22 cellular contexts compared by ENCODE assay signal in genomic region chr11:130651266-130651855, GRCh38.
DNase-seq lines count a peak whose midpoint lies in the region; ATAC-seq, FAIRE-seq and TF ChIP-seq lines count a peak whose summit lies in the region.
"Had no signal": no experiment of that assay in that cellular context is flagged by ENCODE, and none has a peak within 500 bp of the region (broad histone marks: within the 10 kb centered on the region; RNA-seq: fewer than 3 reads in every experiment).

No MANE protein-coding gene starts in this region.

- no peak overlapping the region for H3K14ac ChIP-seq in H1 (ENCODE audit: insufficient read length)

- H2BK20ac ChIP-seq in H1 (ENCODE audit: low read length) = no peak overlapping the region

- H3K23me2 ChIP-seq in H1 (ENCODE audit: low read depth, low read length) = no peaks in the 10 kb centered on the region

- H3K4me3 Mint-ChIP-seq in osteocyte (ENCODE audit: unreplicated experiment) = no peak overlapping the region
- H3K4me3 Mint-ChIP-seq in naive thymus-derived CD8-positive, alpha-beta T cell = no peak overlapping the region
- H3K4me3 Mint-ChIP-seq: CD8-positive, alpha-beta memory T cell had no signal

- H3K4me1 Mint-ChIP-seq in osteocyte (ENCODE audit: unreplicated experiment) = peaks cover 40% of the 10 kb centered on the region
- peaks cover 0 to 1% (median 0%) of the 10 kb centered on the region in 4 donors for H3K4me1 Mint-ChIP-seq in naive thymus-derived CD8-positive, alpha-beta T cell
- H3K4me1 Mint-ChIP-seq: CD8-positive, alpha-beta memory T cell had no signal

- WGBS in H1 (ENCODE audit: extremely low coverage in 1 of 2, insufficient coverage in 1 of 2, insufficient read length in 1 of 2, insufficient replicate concordance in 2 of 2, low coverage in 1 of 2, low lambda C conversion rate in 2 of 2, missing lambda C conversion rate in 1 of 2), 2 experiments = 83% methylated on average over 5 of the region's 7 CpGs; no CpG with 5 or more reads in 1 of the 2 experiments

- no peak overlapping the region for H2BK120ac ChIP-seq in H1 (replicated peaks; ENCODE audit: low read depth, low read length)

- H2BK12ac ChIP-seq in H1 (ENCODE audit: low read depth, low read length) = no peak overlapping the region

- no peak overlapping the region for H3K23ac ChIP-seq in H1 (ENCODE audit: insufficient read length)

- no peak overlapping the region for H2AK5ac ChIP-seq in H1 (ENCODE audit: low read depth, low read length)

- DNase-seq in left ventricle myocardium inferior = no peak
- no peak for DNase-seq in Right ventricle myocardium inferior (ENCODE audit: missing footprints)
- DNase-seq in H1 (ENCODE audit: low read depth in 1 of 2, low spot score in 2 of 2) = peak in 1 of 2 experiments; percentile 20
- peak; percentile 27 for DNase-seq in osteocyte (ENCODE audit: extremely low spot score, unreplicated experiment)
- no peak for DNase-seq in naive thymus-derived CD8-positive, alpha-beta T cell
- DNase-seq in stimulated activated CD4-positive, alpha-beta T cell treated with anti-CD3 and anti-CD28 coated beads, Interleukin-4, amount 100 ng/mL, for 1 hour = no peak
- DNase-seq: Calu3; CD8-positive, alpha-beta memory T cell; EL; H7; KBM-7; MM.1S; NCI-H1048; NCI-H1417 treated with DMSO at 0.1 percent for 48 hours; NCI-H2029; NCI-H524 treated with DMSO at 0.1 percent for 48 hours had no signal

- TF ChIP-seq EP300 in H1 (IDR thresholded peaks at IDR 0.05; ENCODE audit: borderline replicate concordance in 1 of 2, low read depth in 2 of 2, low read length in 2 of 2) = no peak

- H4K5ac ChIP-seq in H1 (ENCODE audit: insufficient read length, low read depth, low read length) = no peak overlapping the region

- CTCF ChIA-PET in H1 (lab: Charles Lee; ENCODE audit: partially characterized antibody) = interaction anchor here (0.7 to 1.3 kb wide), 3 partner anchors 10 to 82 kb away, joined by 3 read pairs; no protein-coding TSS in a partner anchor

- H4K20me1 ChIP-seq in H1 (replicated peaks in 1 of 2; ENCODE audit: control insufficient read depth in 1 of 2, insufficient read depth in 2 of 2, low read length in 2 of 2) = no peaks in the 10 kb centered on the region

- TF ChIP-seq CTCF in left ventricle myocardium inferior (IDR thresholded peaks at IDR 0.05; ENCODE audit: borderline replicate concordance) = no peak
- no peak for TF ChIP-seq CTCF in H1 (IDR thresholded peaks at IDR 0.05; ENCODE audit: control extremely low read depth in 1 of 3, insufficient read depth in 1 of 3, low read depth in 1 of 3, low read length in 3 of 3)
- no peak for TF ChIP-seq CTCF in osteocyte (IDR thresholded peaks at IDR 0.05)

- H2BK15ac ChIP-seq in H1 (ENCODE audit: low read length) = no peak overlapping the region

- POLR2A ChIA-PET in H1 (lab: Charles Lee; ENCODE audit: partially characterized antibody) = no interaction called here
- POLR2A ChIA-PET in naive thymus-derived CD8-positive, alpha-beta T cell (lab: Charles Lee) = no interaction called here

- H3K4me1 ChIP-seq in left ventricle myocardium inferior (peaks cover 84% of the 10 kb centered on the region), H1 (replicated peaks in 1 of 4; ENCODE audit: control insufficient read depth in 3 of 4, insufficient read depth in 4 of 4, low read length in 3 of 4) (peaks cover 0 to 5% (median 3%) of the 10 kb centered on the region in 4 experiments; a peak in 6 of 7 replicates)
- H3K4me1 ChIP-seq: SJSA1 had no signal

- H3K4me3 ChIP-seq in left ventricle myocardium inferior (no peak overlapping the region), H1 (ENCODE audit: extremely low read depth in 1 of 4, insufficient read depth in 2 of 4, low read depth in 3 of 4, low read length in 4 of 4) (no peak overlapping the region)
- H3K4me3 ChIP-seq: SJSA1 had no signal

- H3K9me3 ChIP-seq in left ventricle myocardium inferior (replicated peaks) (peaks cover under 1% of the 10 kb centered on the region), H1 (ENCODE audit: insufficient read depth in 2 of 2, low read depth in 1 of 2, low read length in 1 of 2) (no peaks in the 10 kb centered on the region)
- H3K9me3 ChIP-seq: SJSA1 had no signal

- no peak overlapping the region for H3K27ac Mint-ChIP-seq in osteocyte (ENCODE audit: unreplicated experiment)
- H3K27ac Mint-ChIP-seq in naive thymus-derived CD8-positive, alpha-beta T cell = no peak overlapping the region
- H3K27ac Mint-ChIP-seq: CD8-positive, alpha-beta memory T cell had no signal

- H3K27me3 ChIP-seq in left ventricle myocardium inferior (ENCODE audit: low read depth) (no peaks in the 10 kb centered on the region), H1 (replicated peaks in 1 of 4; ENCODE audit: control insufficient read depth in 3 of 4, extremely low read depth in 1 of 4, insufficient read depth in 3 of 4, low read length in 3 of 4) (no peaks in the 10 kb centered on the region; a peak in 1 of 7 replicates)
- H3K27me3 ChIP-seq: SJSA1 had no signal

- no peaks in the 10 kb centered on the region for H3K27me3 Mint-ChIP-seq in osteocyte (ENCODE audit: unreplicated experiment)
- peaks cover 0 to 29% (median 13%) of the 10 kb centered on the region in 5 donors for H3K27me3 Mint-ChIP-seq in naive thymus-derived CD8-positive, alpha-beta T cell

- no peak for TF ChIP-seq RAD21 in H1 (IDR thresholded peaks at IDR 0.05 in 1 of 2, conservative IDR thresholded peaks at IDR 0.05 in 1 of 2; ENCODE audit: low read depth in 2 of 2, low read length in 2 of 2)

- no peak for TF ChIP-seq POLR2A in H1 (IDR thresholded peaks at IDR 0.05; ENCODE audit: control extremely low read depth in 1 of 2, low read depth in 2 of 2, low read length in 2 of 2)

- no peak overlapping the region for H4K8ac ChIP-seq in H1 (ENCODE audit: extremely low read depth, insufficient read depth, low read length)

- H3K27ac ChIP-seq in left ventricle myocardium inferior (replicated peaks) (peak overlapping the region; percentile 88), H1 (ENCODE audit: low read depth, low read length) (no peak overlapping the region)
- H3K27ac ChIP-seq: C4-2B, HL-60, SJSA1 had no signal

- no peaks in the 10 kb centered on the region for H3K36me3 ChIP-seq in left ventricle myocardium inferior
- H3K36me3 ChIP-seq in H1 (ENCODE audit: control insufficient read depth in 2 of 4, insufficient read depth in 4 of 4, low read length in 3 of 4) = no peaks in the 10 kb centered on the region
- H3K36me3 ChIP-seq: SJSA1 had no signal

- H2AFZ ChIP-seq in H1 (ENCODE audit: low read length) = no peak overlapping the region

- H3K9me3 Mint-ChIP-seq in osteocyte (ENCODE audit: unreplicated experiment) = peaks cover 7% of the 10 kb centered on the region
- H3K9me3 Mint-ChIP-seq in naive thymus-derived CD8-positive, alpha-beta T cell = peaks cover 3 to 11% (median 7%) of the 10 kb centered on the region in 9 donors

- no peak overlapping the region for H2BK5ac ChIP-seq in H1 (ENCODE audit: low read depth, low read length)

- H3K18ac ChIP-seq in H1 (ENCODE audit: extremely low read depth, low read length) = no peak overlapping the region

- intact Hi-C loops in left ventricle myocardium inferior (cut with micrococcal nuclease) (no loop called here), Right ventricle myocardium inferior (cut with DNase I) (loop anchor here (5.0 kb wide), 3 partner anchors 76 to 176 kb away; no protein-coding TSS in a partner anchor)

- H3K36me3 Mint-ChIP-seq in osteocyte (ENCODE audit: unreplicated experiment) = peaks cover 6% of the 10 kb centered on the region
- peaks cover 0 to 7% (median 0%) of the 10 kb centered on the region in 3 donors for H3K36me3 Mint-ChIP-seq in naive thymus-derived CD8-positive, alpha-beta T cell
- H3K36me3 Mint-ChIP-seq: CD8-positive, alpha-beta memory T cell had no signal

- no peak overlapping the region for H3K4me2 ChIP-seq in H1 (ENCODE audit: insufficient read depth in 1 of 2, low read depth in 2 of 2, low read length in 2 of 2)

- H3K9ac ChIP-seq in H1 (replicated peaks in 1 of 4; ENCODE audit: extremely low read depth in 1 of 4, low read depth in 3 of 4, low read length in 3 of 4) = no peak overlapping the region

- H3K56ac ChIP-seq in H1 (replicated peaks; ENCODE audit: insufficient read length, low read depth, low read length) = no peak overlapping the region

- H3K79me2 ChIP-seq in H1 (ENCODE audit: control insufficient read depth in 1 of 2, insufficient read depth in 2 of 2, low read length in 2 of 2) = no peaks in the 10 kb centered on the region

- no peaks in the 10 kb centered on the region for H3K79me1 ChIP-seq in H1 (ENCODE audit: low read depth, low read length)

- no peak overlapping the region for H3K4ac ChIP-seq in H1 (replicated peaks; ENCODE audit: insufficient read length, low read depth, low read length)

- ATAC-seq in Right ventricle myocardium inferior (no peak), GM18511 (IDR thresholded peaks at IDR 0.05; ENCODE audit: unreplicated experiment) (no peak)
- ATAC-seq in naive thymus-derived CD8-positive, alpha-beta T cell = no peak

- no peak for FAIRE-seq in H1 (lab: Jason Lieb, UNC)
- FAIRE-seq: HepG2, RCC 7860 had no signal

- H4K91ac ChIP-seq in H1 (replicated peaks; ENCODE audit: insufficient read length, low read length) = peak overlapping the region; percentile 16

TF ChIP-seq in H1, 55 proteins besides CTCF, POLR2A, EP300 and RAD21:
- TF ChIP-seq HDAC2 (IDR thresholded peaks at IDR 0.05; ENCODE audit: borderline replicate concordance in 1 of 2, low read depth in 2 of 2, low read length in 2 of 2) = no peak
- no peak for TF ChIP-seq SAP30 (IDR thresholded peaks at IDR 0.05; ENCODE audit: insufficient read depth, insufficient replicate concordance, low read length)
- TF ChIP-seq KDM5A (IDR thresholded peaks at IDR 0.05; ENCODE audit: low read length) = no peak
- no peak for TF ChIP-seq SRF (IDR thresholded peaks at IDR 0.05; ENCODE audit: low read depth, low read length)
- no peak for TF ChIP-seq CHD2 (IDR thresholded peaks at IDR 0.05; ENCODE audit: low read length)
- TF ChIP-seq BRCA1 (IDR thresholded peaks at IDR 0.05; ENCODE audit: low read depth, low read length) = no peak
- no peak for TF ChIP-seq SIRT6 (IDR thresholded peaks at IDR 0.05; ENCODE audit: low read length)
TF ChIP-seq in H1: peak in this region for 0.
